In genomic region chr10:31098091-31098490, GRCh38 we compare ENCODE assay signal across 25 cellular contexts.
DNase-seq lines count a peak whose midpoint lies in the region; ATAC-seq and TF ChIP-seq lines count a peak whose summit lies in the region.
"Had no signal": no experiment of that assay in that cellular context is flagged by ENCODE, and none has a peak within 500 bp of the region (broad histone marks: within the 10 kb centered on the region; RNA-seq: fewer than 3 reads in every experiment).

No MANE protein-coding gene starts in this region.

- H3K4me1 ChIP-seq in DND-41 (ENCODE audit: insufficient read depth, low read length) (peaks cover 100% of the 10 kb centered on the region), ascending aorta (peaks cover 0 to 8% of the 10 kb centered on the region in 2 donors), skeletal muscle tissue (ENCODE audit: control insufficient read depth in 3 of 3, insufficient read depth in 3 of 3, low read length in 3 of 3) (no peaks in the 10 kb centered on the region), mucosa of descending colon (ENCODE audit: low read depth) (peaks cover 13% of the 10 kb centered on the region)

- intact Hi-C loops in ascending aorta (cut with DNase I) (no loop called here), mucosa of descending colon (cut with DNase I, micrococcal nuclease) (no loop called here)

- peak overlapping the region; percentile 48 for H3K4me2 ChIP-seq in DND-41 (ENCODE audit: insufficient read depth, low read length)

- H3K9me3 ChIP-seq in DND-41 (ENCODE audit: insufficient read depth, low read length, severe bottlenecking): no peaks in the 10 kb centered on the region
- H3K9me3 ChIP-seq in ascending aorta: no peaks in the 10 kb centered on the region
- no peaks in the 10 kb centered on the region for H3K9me3 ChIP-seq in skeletal muscle tissue (ENCODE audit: control insufficient read depth in 3 of 3, low read length in 3 of 3)
- H3K9me3 ChIP-seq in mucosa of descending colon: no peaks in the 10 kb centered on the region

- DNase-seq in DND-41 (no peak), ascending aorta (ENCODE audit: low spot score in 2 of 2) (no peak), fibroblast of the aortic adventitia (ENCODE audit: low read depth) (peak; percentile 64), hippocampal formation (lab: John Stamatoyannopoulos, UW) (no peak), mucosa of descending colon (no peak), NAMALWA (ENCODE audit: low spot score) (no peak)
- DNase-seq in stimulated activated CD8-positive, alpha-beta memory T cell treated with anti-CD3 and anti-CD28 coated beads, Interleukin-4, amount 100 ng/mL, for 48 hours: no peak
- DNase-seq: activated CD4-positive, alpha-beta T cell treated with anti-CD3 and anti-CD28 coated beads for 4 hours; activated naive CD4-positive, alpha-beta T cell; activated T-cell treated with anti-CD3 and anti-CD28 coated beads, Interleukin-2, amount 50 U/mL, for 4 hours; amniotic stem cell; Calu3; central memory CD4-positive, alpha-beta T cell; dorsolateral prefrontal cortex; Karpas-422; left ventricle myocardium superior; NCI-H1048; NCI-H1694 treated with DMSO at 0.1 percent for 48 hours; NCI-H69; nephron progenitor cell; posterior cingulate gyrus; small intestine; stimulated activated CD4-positive, alpha-beta T cell treated with anti-CD3 and anti-CD28 coated beads, Interleukin-1b, Interleukin-23, amount 100 ng/mL, for 48 hours had no signal

- no peak for ATAC-seq in DND-41 (ENCODE audit: insufficient read depth, low read depth)
- no peak for ATAC-seq in mucosa of descending colon
- ATAC-seq: activated T-cell treated with anti-CD3 and anti-CD28 coated beads, Interleukin-2, amount 50 U/mL, for 4 hours; HCT116 had no signal

- peak overlapping the region; percentile 95 for H3K27ac ChIP-seq in DND-41 (ENCODE audit: low read length)
- H3K27ac ChIP-seq in ascending aorta: peak overlapping the region; percentile 43 to 55
- H3K27ac ChIP-seq in skeletal muscle tissue (ENCODE audit: low read depth, low read length): peak overlapping the region; percentile 20
- H3K27ac ChIP-seq: dorsolateral prefrontal cortex had no signal

- no peaks in the 10 kb centered on the region for H4K20me1 ChIP-seq in DND-41 (ENCODE audit: insufficient read depth, low read length)

- H3K4me3 ChIP-seq in DND-41 (ENCODE audit: low read depth in 1 of 2, low read length in 2 of 2): no peak overlapping the region
- H3K4me3 ChIP-seq in ascending aorta: peak overlapping the region in 1 of 2 donors; percentile 1
- no peak overlapping the region for H3K4me3 ChIP-seq in fibroblast of the aortic adventitia (ENCODE audit: low read depth, low read length)
- H3K4me3 ChIP-seq in skeletal muscle tissue (ENCODE audit: low read length in 3 of 3): no peak overlapping the region
- H3K4me3 ChIP-seq in mucosa of descending colon: no peak overlapping the region
- H3K4me3 ChIP-seq: dorsolateral prefrontal cortex had no signal

- H2AFZ ChIP-seq in DND-41 (ENCODE audit: low read depth, low read length): peak overlapping the region; percentile 41; the same call in 1 of the 2 replicates

- H3K9ac ChIP-seq in DND-41 (ENCODE audit: low read depth, low read length) (peak overlapping the region; percentile 56), skeletal muscle tissue (ENCODE audit: low read depth in 1 of 3, low read length in 3 of 3) (no peak overlapping the region)

- H3K79me2 ChIP-seq in DND-41 (ENCODE audit: insufficient read depth, low read length): peaks cover 39% of the 10 kb centered on the region

- H3K36me3 ChIP-seq in DND-41 (ENCODE audit: insufficient read depth, low read length): no peaks in the 10 kb centered on the region
- H3K36me3 ChIP-seq in ascending aorta: no peaks in the 10 kb centered on the region
- no peaks in the 10 kb centered on the region for H3K36me3 ChIP-seq in skeletal muscle tissue (ENCODE audit: control insufficient read depth in 3 of 3, insufficient read depth in 3 of 3, low read length in 3 of 3)
- no peaks in the 10 kb centered on the region for H3K36me3 ChIP-seq in mucosa of descending colon (ENCODE audit: low read depth)

- no peaks in the 10 kb centered on the region for H3K27me3 ChIP-seq in DND-41 (ENCODE audit: insufficient read depth, low read length, poor library complexity)
- H3K27me3 ChIP-seq in ascending aorta: no peaks in the 10 kb centered on the region
- H3K27me3 ChIP-seq in skeletal muscle tissue (ENCODE audit: control insufficient read depth in 3 of 3, insufficient read depth in 3 of 3, low read length in 3 of 3): no peaks in the 10 kb centered on the region
- H3K27me3 ChIP-seq: dorsolateral prefrontal cortex had no signal

- TF ChIP-seq CTCF in DND-41 (IDR thresholded peaks at IDR 0.05; ENCODE audit: borderline replicate concordance, extremely low read depth, low read length, poor library complexity, severe bottlenecking) (no peak), ascending aorta (IDR thresholded peaks at IDR 0.05) (no peak), fibroblast of the aortic adventitia (IDR thresholded peaks at IDR 0.05; ENCODE audit: insufficient read depth, low read length) (no peak), mucosa of descending colon (IDR thresholded peaks at IDR 0.05) (no peak)

Comparison
In these comparisons a context has a peak if more than half of its experiments do, and no peak if none do; other contexts are left out.
1. H3K27ac ChIP-seq: peak in every context shown above with its lines; median percentile 95 in DND-41; 49 in ascending aorta; 20 in skeletal muscle tissue.